In the genomic region with DNA sequence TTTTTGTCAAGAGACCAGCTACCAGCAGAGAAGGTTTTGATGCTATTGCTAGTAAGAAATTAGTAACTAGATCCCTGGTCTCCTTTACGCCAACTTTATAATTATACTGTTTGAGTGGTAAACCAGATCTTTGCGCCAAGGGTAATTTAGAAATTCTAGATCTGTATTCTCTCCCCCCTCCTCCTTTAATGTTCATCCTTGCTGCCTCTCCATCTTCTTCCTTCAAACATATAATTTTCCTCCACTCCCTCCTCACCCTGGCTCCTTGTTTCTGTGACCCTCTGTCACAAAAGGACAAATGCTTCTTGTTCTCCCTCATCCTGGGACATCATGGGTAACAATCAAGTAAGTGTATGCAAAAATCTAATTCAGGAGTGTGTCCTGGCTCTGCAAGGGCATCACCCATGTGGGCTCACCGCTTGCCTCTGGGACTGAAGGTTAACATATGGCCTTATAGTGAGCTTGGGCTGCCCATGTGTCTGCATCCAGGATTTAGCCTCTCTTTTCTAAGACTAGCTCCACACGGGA, we compare ENCODE assay signal across 21 cellular contexts.
DNase-seq lines count a peak whose midpoint lies in the region; ATAC-seq, FAIRE-seq and TF ChIP-seq lines count a peak whose summit lies in the region.
"Had no signal": no experiment of that assay in that cellular context is flagged by ENCODE, and none has a peak within 500 bp of the region (broad histone marks: within the 10 kb centered on the region; RNA-seq: fewer than 3 reads in every experiment).

No MANE protein-coding gene starts in this region.

- H3K36me3 Mint-ChIP-seq in astrocyte (ENCODE audit: low read depth, unreplicated experiment) (no peaks in the 10 kb centered on the region), mesothelial cell of epicardium (no peaks in the 10 kb centered on the region), type B pancreatic cell (peaks cover 3% of the 10 kb centered on the region)
- H3K36me3 Mint-ChIP-seq: CD4-positive, alpha-beta memory T cell had no signal

- no peak for DNase-seq in left ventricle myocardium inferior
- DNase-seq in heart right ventricle = no peak
- no peak for DNase-seq in astrocyte (ENCODE audit: low read depth)
- DNase-seq in mesothelial cell of epicardium (ENCODE audit: low spot score in 2 of 2, unreplicated experiment in 2 of 2) = no peak
- no peak for DNase-seq in type B pancreatic cell (ENCODE audit: extremely low spot score, unreplicated experiment)
- no peak for DNase-seq in T1000 (lab: John Stamatoyannopoulos, UW)
- no peak for DNase-seq in stimulated activated naive CD8-positive, alpha-beta T cell treated with anti-CD3 and anti-CD28 coated beads, Interleukin-15, amount 100 ng/mL, for 72 hours
- no peak for DNase-seq in BE2C
- DNase-seq: CD4-positive, alpha-beta memory T cell; DMS153; MM.1S; NCI-H1092; NCI-H2081 treated with DMSO at 0.1 percent for 48 hours; NCI-H345; NCI-H526; Peyer's patch had no signal

- H3K4me1 Mint-ChIP-seq in astrocyte (ENCODE audit: low read depth, unreplicated experiment) (peaks cover 18% of the 10 kb centered on the region), mesothelial cell of epicardium (peaks cover 33% of the 10 kb centered on the region), type B pancreatic cell (ENCODE audit: unreplicated experiment) (peaks cover 25% of the 10 kb centered on the region)
- no peaks in the 10 kb centered on the region for H3K4me1 Mint-ChIP-seq in stimulated activated naive CD8-positive, alpha-beta T cell treated with anti-CD3 and anti-CD28 coated beads, Interleukin-15, amount 100 ng/mL, for 72 hours
- H3K4me1 Mint-ChIP-seq: CD4-positive, alpha-beta memory T cell had no signal

- FAIRE-seq in astrocyte (lab: Jason Lieb, UNC) = no peak
- FAIRE-seq: A204.1, GM12878 had no signal

- H3K27me3 ChIP-seq in left ventricle myocardium inferior (ENCODE audit: low read depth) = no peaks in the 10 kb centered on the region
- no peaks in the 10 kb centered on the region for H3K27me3 ChIP-seq in heart right ventricle
- peaks cover 4% of the 10 kb centered on the region for H3K27me3 ChIP-seq in astrocyte (ENCODE audit: insufficient read depth, low read length)
- no peaks in the 10 kb centered on the region for H3K27me3 ChIP-seq in BE2C
- H3K27me3 ChIP-seq: BLaER1, Peyer's patch, SJSA1 had no signal

- no peaks in the 10 kb centered on the region for H3K9me3 ChIP-seq in left ventricle myocardium inferior (replicated peaks)
- H3K9me3 ChIP-seq in heart right ventricle = no peaks in the 10 kb centered on the region
- no peaks in the 10 kb centered on the region for H3K9me3 ChIP-seq in astrocyte (ENCODE audit: insufficient read depth, low read depth, low read length)
- H3K9me3 ChIP-seq in BE2C = no peaks in the 10 kb centered on the region
- H3K9me3 ChIP-seq: HAP-1, Peyer's patch, SJSA1 had no signal

- H3K4me3 Mint-ChIP-seq in astrocyte (ENCODE audit: unreplicated experiment) (no peak overlapping the region), mesothelial cell of epicardium (no peak overlapping the region), type B pancreatic cell (peak overlapping the region; percentile 20)
- no peak overlapping the region for H3K4me3 Mint-ChIP-seq in stimulated activated naive CD8-positive, alpha-beta T cell treated with anti-CD3 and anti-CD28 coated beads, Interleukin-15, amount 100 ng/mL, for 72 hours
- H3K4me3 Mint-ChIP-seq: CD4-positive, alpha-beta memory T cell had no signal

- H3K36me3 ChIP-seq in left ventricle myocardium inferior (no peaks in the 10 kb centered on the region), heart right ventricle (no peaks in the 10 kb centered on the region), astrocyte (ENCODE audit: insufficient read depth, low read length) (no peaks in the 10 kb centered on the region), BE2C (no peaks in the 10 kb centered on the region)
- H3K36me3 ChIP-seq: BLaER1, HAP-1, Peyer's patch, SJSA1 had no signal

- no peaks in the 10 kb centered on the region for H4K20me1 ChIP-seq in astrocyte (ENCODE audit: insufficient read depth, low read length)
- H4K20me1 ChIP-seq: BLaER1 had no signal

- no peak for TF ChIP-seq CTCF in left ventricle myocardium inferior (IDR thresholded peaks at IDR 0.05; ENCODE audit: borderline replicate concordance)
- no peak for TF ChIP-seq CTCF in heart right ventricle (IDR thresholded peaks at IDR 0.05)
- no peak for TF ChIP-seq CTCF in astrocyte (IDR thresholded peaks at IDR 0.05; ENCODE audit: insufficient read depth, low read depth, low read length)
- no peak for TF ChIP-seq CTCF in mesothelial cell of epicardium (IDR thresholded peaks at IDR 0.05; ENCODE audit: unreplicated experiment)
- no peak for TF ChIP-seq CTCF in type B pancreatic cell (conservative IDR thresholded peaks at IDR 0.05)
- no peak for TF ChIP-seq CTCF in BE2C (IDR thresholded peaks at IDR 0.05; ENCODE audit: low read depth, low read length)

- H2AFZ ChIP-seq in astrocyte (ENCODE audit: low read depth, low read length) = no peak overlapping the region

- H3K4me1 ChIP-seq in left ventricle myocardium inferior (no peaks in the 10 kb centered on the region), heart right ventricle (peaks cover 0 to 8% (median 0%) of the 10 kb centered on the region in 9 donors), astrocyte (ENCODE audit: insufficient read depth, low read length) (peaks cover 7% of the 10 kb centered on the region), BE2C (peaks cover 6% of the 10 kb centered on the region)
- H3K4me1 ChIP-seq: Peyer's patch had no signal

- intact Hi-C loops in left ventricle myocardium inferior (cut with micrococcal nuclease) = no loop called here
- intact Hi-C loops in heart right ventricle (cut with DNase I) = loop anchor here in 1 of 10 donors (5.0 kb wide), 1 partner anchor 194 kb away; no protein-coding TSS in a partner anchor

- H3K9me3 Mint-ChIP-seq in astrocyte (ENCODE audit: unreplicated experiment) (no peaks in the 10 kb centered on the region), mesothelial cell of epicardium (peaks cover 6% of the 10 kb centered on the region), type B pancreatic cell (no peaks in the 10 kb centered on the region)
- no peaks in the 10 kb centered on the region for H3K9me3 Mint-ChIP-seq in stimulated activated naive CD8-positive, alpha-beta T cell treated with anti-CD3 and anti-CD28 coated beads, Interleukin-15, amount 100 ng/mL, for 72 hours

- WGBS in heart right ventricle, 2 donors = 92 to 96% methylated on average over 4 of the region's 4 CpGs

- no peak for ATAC-seq in heart right ventricle
- no peak for ATAC-seq in stimulated activated naive CD8-positive, alpha-beta T cell treated with anti-CD3 and anti-CD28 coated beads, Interleukin-15, amount 100 ng/mL, for 72 hours
- ATAC-seq: GM12878 had no signal

- H3K27ac ChIP-seq in left ventricle myocardium inferior (replicated peaks) (peak overlapping the region; percentile 48), heart right ventricle (no peak overlapping the region), astrocyte (ENCODE audit: low read depth, low read length) (no peak overlapping the region)
- H3K27ac ChIP-seq: BLaER1, Peyer's patch, SJSA1 had no signal

- H3K4me3 ChIP-seq in left ventricle myocardium inferior (no peak overlapping the region), heart right ventricle (no peak overlapping the region), astrocyte (ENCODE audit: insufficient read depth, low read depth, low read length) (no peak overlapping the region), BE2C (ENCODE audit: low read depth, low read length) (no peak overlapping the region)
- H3K4me3 ChIP-seq: BLaER1, GM12878, HAP-1, Peyer's patch, SJSA1 had no signal

- no peaks in the 10 kb centered on the region for H3K79me2 ChIP-seq in astrocyte (ENCODE audit: insufficient read depth, low read length)

- H3K27ac Mint-ChIP-seq in astrocyte (ENCODE audit: unreplicated experiment) = no peak overlapping the region
- peak overlapping the region; percentile 85 for H3K27ac Mint-ChIP-seq in mesothelial cell of epicardium
- H3K27ac Mint-ChIP-seq in type B pancreatic cell = no peak overlapping the region
- H3K27ac Mint-ChIP-seq in stimulated activated naive CD8-positive, alpha-beta T cell treated with anti-CD3 and anti-CD28 coated beads, Interleukin-15, amount 100 ng/mL, for 72 hours = no peak overlapping the region
- H3K27ac Mint-ChIP-seq: CD4-positive, alpha-beta memory T cell had no signal

- H3K4me2 ChIP-seq in astrocyte (ENCODE audit: low read length) = peak overlapping the region; percentile 44
- H3K4me2 ChIP-seq: BLaER1 had no signal

- H3K27me3 Mint-ChIP-seq in astrocyte (ENCODE audit: low read depth, unreplicated experiment) = peaks cover 2% of the 10 kb centered on the region
- H3K27me3 Mint-ChIP-seq in mesothelial cell of epicardium (ENCODE audit: low read depth) = no peaks in the 10 kb centered on the region
- peaks cover 6% of the 10 kb centered on the region for H3K27me3 Mint-ChIP-seq in type B pancreatic cell
- peaks cover 14% of the 10 kb centered on the region for H3K27me3 Mint-ChIP-seq in stimulated activated naive CD8-positive, alpha-beta T cell treated with anti-CD3 and anti-CD28 coated beads, Interleukin-15, amount 100 ng/mL, for 72 hours

- H3K9ac ChIP-seq in astrocyte (ENCODE audit: low read length) = no peak overlapping the region
- H3K9ac ChIP-seq: BLaER1 had no signal
